In the genomic region with DNA sequence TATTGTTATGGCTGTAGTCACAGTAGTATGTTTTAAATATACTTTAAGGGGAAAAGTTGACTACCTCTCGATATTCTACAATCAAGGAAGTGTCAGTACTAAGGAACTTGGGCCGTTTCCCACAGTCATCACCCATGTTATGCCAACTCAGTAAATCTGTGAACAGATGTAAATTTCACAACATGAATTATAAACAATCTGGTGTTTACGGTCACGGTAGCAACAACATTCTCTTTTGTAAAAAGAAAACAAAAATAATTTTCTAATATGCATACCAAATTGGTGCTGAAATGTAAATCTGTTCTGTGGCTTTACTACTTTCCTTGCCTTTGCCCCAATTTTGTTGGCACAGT, we compare ENCODE assay signal across 8 cellular contexts. TPM values are rescaled to one million over a fixed set of nuclear protein-coding genes. Genes with fewer than 3 reads are reported as not detected.
DNase-seq lines count a peak whose midpoint lies in the region; ATAC-seq and TF ChIP-seq lines count a peak whose summit lies in the region.

No MANE protein-coding gene starts in this region.

- DNase-seq in activated CD4-positive, alpha-beta T cell treated with anti-CD3 and anti-CD28 coated beads for 36 hours: peak; percentile 11
- DNase-seq in activated CD4-positive, alpha-beta T cell treated with anti-CD3 and anti-CD28 coated beads for 48 hours: no peak
- DNase-seq in kidney epithelial cell (ENCODE audit: low read depth) (no peak), thoracic aorta (ENCODE audit: low spot score) (no peak), NCI-H2171 (lab: John Stamatoyannopoulos, UW) (no peak), 8988T (no peak)

- peak overlapping the region; percentile 97 for H3K4me3 ChIP-seq in kidney epithelial cell (ENCODE audit: low read depth, low read length)
- H3K4me3 ChIP-seq in thoracic aorta: peak overlapping the region; percentile 95

- no peaks in the 10 kb centered on the region for H3K9me3 Mint-ChIP-seq in activated CD4-positive, alpha-beta T cell treated with anti-CD3 and anti-CD28 coated beads for 36 hours (ENCODE audit: low read depth)

- no peaks in the 10 kb centered on the region for H3K27me3 ChIP-seq in kidney epithelial cell (ENCODE audit: control insufficient read depth, insufficient read depth, low read length)
- no peaks in the 10 kb centered on the region for H3K27me3 ChIP-seq in thoracic aorta (replicated peaks; ENCODE audit: insufficient read depth)

- peak overlapping the region; percentile 98 for H3K4me3 Mint-ChIP-seq in activated CD4-positive, alpha-beta T cell treated with anti-CD3 and anti-CD28 coated beads for 36 hours

- peak overlapping the region; percentile 93 for H3K27ac Mint-ChIP-seq in activated CD4-positive, alpha-beta T cell treated with anti-CD3 and anti-CD28 coated beads for 36 hours

- no peak for TF ChIP-seq CTCF in kidney epithelial cell (IDR thresholded peaks at IDR 0.05; ENCODE audit: insufficient read depth, low read length, poor library complexity, severe bottlenecking)
- TF ChIP-seq CTCF in thoracic aorta (IDR thresholded peaks at IDR 0.05): no peak

- CTCF ChIA-PET in activated CD4-positive, alpha-beta T cell treated with anti-CD3 and anti-CD28 coated beads for 36 hours (lab: Charles Lee): interaction anchor here (0.6 to 4.9 kb wide), 15 partner anchors 8 to 378 kb away, joined by 3 to 63 read pairs (median 5); a partner anchor contains a TSS

- WGBS in adipose tissue, 3 donors: 0 to 1% (median 0%) methylated on average over 4 of the region's 4 CpGs

- intact Hi-C loops in activated CD4-positive, alpha-beta T cell treated with anti-CD3 and anti-CD28 coated beads for 36 hours (cut with DNase I, micrococcal nuclease): loop anchor here (1.0 to 10.0 kb wide), 9 partner anchors 35 to 1969 kb away; a partner anchor contains a TSS

- POLR2A ChIA-PET in activated CD4-positive, alpha-beta T cell treated with anti-CD3 and anti-CD28 coated beads for 36 hours (lab: Charles Lee): interaction anchor here (1.3 kb wide), 1 partner anchor 9 kb away, joined by 6 read pairs; no protein-coding TSS in a partner anchor

- no peaks in the 10 kb centered on the region for H3K36me3 ChIP-seq in kidney epithelial cell (ENCODE audit: control insufficient read depth, insufficient read depth, low read length)
- H3K36me3 ChIP-seq in thoracic aorta: no peaks in the 10 kb centered on the region

- H3K4me1 ChIP-seq in thoracic aorta (ENCODE audit: control insufficient read depth in 1 of 2, low read depth in 2 of 2): peaks cover 31 to 42% of the 10 kb centered on the region in 2 donors

- H3K27me3 Mint-ChIP-seq in activated CD4-positive, alpha-beta T cell treated with anti-CD3 and anti-CD28 coated beads for 36 hours: no peaks in the 10 kb centered on the region

- peaks cover 11% of the 10 kb centered on the region for H3K36me3 Mint-ChIP-seq in activated CD4-positive, alpha-beta T cell treated with anti-CD3 and anti-CD28 coated beads for 36 hours (ENCODE audit: low read depth)

- H3K27ac ChIP-seq in adipose tissue (ENCODE audit: low read depth, low read length) (peak overlapping the region; percentile 99), thoracic aorta (peak overlapping the region; percentile 96 to 99)

- no peak for ATAC-seq in activated CD4-positive, alpha-beta T cell treated with anti-CD3 and anti-CD28 coated beads for 36 hours
- ATAC-seq in thoracic aorta (ENCODE audit: insufficient number of reproducible peaks, low FRiP score, low read depth) (no peak), GM21447 (IDR thresholded peaks at IDR 0.05; ENCODE audit: unreplicated experiment) (no peak)

- peaks cover 50% of the 10 kb centered on the region for H3K4me1 Mint-ChIP-seq in activated CD4-positive, alpha-beta T cell treated with anti-CD3 and anti-CD28 coated beads for 36 hours

- no peaks in the 10 kb centered on the region for H3K9me3 ChIP-seq in thoracic aorta

RNA-seq across cellular contexts. Expression of a gene that starts 1.2 kb away (rescaled TPM):
- total RNA-seq in activated CD4-positive, alpha-beta T cell treated with anti-CD3 and anti-CD28 coated beads for 36 hours: 10 to 100 TPM; 58.0 to 64.5 TPM
- polyA plus RNA-seq in adipose tissue: 10 to 100 TPM; 34.4 to 85.4 (median 66.2) TPM
- total RNA-seq in kidney epithelial cell (25.1 and 39.6 TPM in 2 replicates), thoracic aorta (10 to 100 TPM; 49.1 to 69.6 TPM)
